ENCODE assay signal across 11 cellular contexts in the genomic region with DNA sequence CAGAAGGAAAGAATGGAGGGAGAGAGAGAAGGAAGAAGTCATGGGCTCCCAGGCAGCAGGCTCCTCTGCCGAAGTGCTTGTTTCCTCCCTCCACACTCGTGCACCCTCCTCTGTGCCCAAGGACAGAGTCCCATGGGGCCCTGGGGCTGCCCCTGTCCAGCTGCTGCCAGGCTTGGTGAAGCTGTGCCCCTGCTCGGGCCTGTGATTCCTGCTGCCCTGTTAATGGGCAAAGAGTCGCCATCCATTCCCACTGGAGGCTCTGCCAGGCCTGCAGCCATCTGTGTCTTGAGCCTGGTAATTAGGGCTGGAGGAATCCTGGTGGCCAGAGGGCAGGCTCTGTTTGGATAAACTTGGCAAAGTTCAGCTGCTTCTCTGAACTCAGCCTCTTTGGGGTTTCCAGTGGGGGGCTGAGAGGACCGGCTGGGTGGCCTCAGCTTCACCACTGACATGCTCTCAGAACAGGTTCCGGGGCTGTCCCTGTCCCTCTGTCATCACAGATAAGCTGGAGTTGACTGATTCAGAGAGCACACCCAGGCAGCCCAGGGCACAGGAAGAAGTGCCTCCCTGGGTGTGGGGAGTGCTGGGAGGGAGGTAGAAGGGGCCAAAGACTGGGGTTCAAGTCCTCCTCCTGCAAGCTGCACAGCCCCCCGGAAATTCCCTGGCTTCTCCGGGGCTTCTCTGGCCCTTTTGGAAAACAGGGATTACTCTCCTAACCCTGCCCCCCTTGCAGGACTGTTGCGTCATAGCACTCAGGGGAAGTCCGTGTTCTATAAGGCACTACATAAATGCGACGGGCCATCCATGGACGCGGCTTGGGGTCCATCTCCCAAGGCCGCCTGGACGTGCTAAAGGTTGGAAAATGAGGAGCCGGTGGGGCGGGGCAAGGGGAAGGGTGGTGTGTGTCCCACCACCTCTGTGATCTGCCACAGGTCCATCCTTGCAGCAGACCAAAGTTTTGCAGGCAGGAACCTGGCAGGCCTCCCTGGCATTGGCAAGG.
A peak's percentile ranks its signal among the peaks of the same experiment; 100 is the strongest.
DNase-seq lines count a peak whose midpoint lies in the region; ATAC-seq lines count a peak whose summit lies in the region.
"Had no signal": no experiment of that assay in that cellular context is flagged by ENCODE, and none has a peak within 500 bp of the region (broad histone marks: within the 10 kb centered on the region; RNA-seq: fewer than 3 reads in every experiment).

No MANE protein-coding gene starts in this region.

- H3K9me3 Mint-ChIP-seq in activated naive CD4-positive, alpha-beta T cell treated with anti-CD3 and anti-CD28 coated beads, Interleukin-2, amount 50 U/mL, for 72 hours: no peaks in the 10 kb centered on the region

- no peaks in the 10 kb centered on the region for H3K36me3 Mint-ChIP-seq in activated naive CD4-positive, alpha-beta T cell treated with anti-CD3 and anti-CD28 coated beads, Interleukin-2, amount 50 U/mL, for 72 hours
- H3K36me3 Mint-ChIP-seq: T-cell had no signal

- peak in 1 of 2 donors; percentile 9 for DNase-seq in activated naive CD4-positive, alpha-beta T cell treated with anti-CD3 and anti-CD28 coated beads, Interleukin-2, amount 50 U/mL, for 72 hours (ENCODE audit: low spot score in 2 of 2)
- DNase-seq in activated naive CD4-positive, alpha-beta T cell (lab: John Stamatoyannopoulos, UW): no peak
- peak; percentile 15 for DNase-seq in stimulated activated naive CD8-positive, alpha-beta T cell treated with anti-CD3 and anti-CD28 coated beads, Interleukin-15, Interleukin-2, amounts not matched to agents 100 U/mL and 50 U/mL, for 24 hours
- DNase-seq in NCI-H748 treated with DMSO at 0.1 percent for 48 hours (lab: John Stamatoyannopoulos, UW): no peak
- no peak for DNase-seq in NCI-H146 treated with DMSO at 0.1 percent for 48 hours (lab: John Stamatoyannopoulos, UW; ENCODE audit: unreplicated experiment)
- no peak for DNase-seq in SKM-1 (lab: John Stamatoyannopoulos, UW; ENCODE audit: unreplicated experiment)
- DNase-seq: C1 segment of cervical spinal cord, endodermal cell, T-cell had no signal

- peak overlapping the region in 1 of 2 donors; percentile 64 for H3K27ac Mint-ChIP-seq in activated naive CD4-positive, alpha-beta T cell treated with anti-CD3 and anti-CD28 coated beads, Interleukin-2, amount 50 U/mL, for 72 hours
- H3K27ac Mint-ChIP-seq: endodermal cell, T-cell had no signal

- peak; percentile 86 to 95 for ATAC-seq in activated naive CD4-positive, alpha-beta T cell treated with anti-CD3 and anti-CD28 coated beads, Interleukin-2, amount 50 U/mL, for 72 hours
- ATAC-seq in GM21723 (IDR thresholded peaks at IDR 0.05; ENCODE audit: unreplicated experiment): peak; percentile 78
- ATAC-seq in HG03520 (IDR thresholded peaks at IDR 0.05; ENCODE audit: unreplicated experiment): peak; percentile 70
- peak; percentile 86 for ATAC-seq in stimulated activated naive CD8-positive, alpha-beta T cell treated with anti-CD3 and anti-CD28 coated beads, Interleukin-15, Interleukin-2, amounts not matched to agents 100 U/mL and 50 U/mL, for 24 hours
- ATAC-seq: T-cell had no signal
